ENCODE assay signal across 15 cellular contexts in the genomic region with DNA sequence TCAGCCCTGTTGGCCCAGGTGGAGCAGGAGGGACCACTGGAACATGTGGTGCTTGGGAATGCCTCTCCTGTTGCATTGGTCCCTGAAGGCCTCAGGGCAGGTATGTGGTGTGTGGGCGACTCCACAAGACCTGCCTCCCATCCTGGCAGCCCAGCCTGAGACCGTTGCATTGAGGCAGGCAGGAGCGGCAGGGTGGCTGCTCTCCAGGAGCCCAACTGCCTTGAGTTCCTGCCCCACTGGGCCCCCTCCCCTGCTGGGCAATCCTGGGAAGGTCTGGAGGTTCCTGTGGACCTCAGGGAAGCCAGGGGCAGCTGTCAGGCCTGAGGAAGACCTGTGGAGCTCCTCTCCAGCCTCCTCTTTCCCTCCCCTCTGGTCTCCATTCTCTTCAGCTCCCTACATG.
"Had no signal": no experiment of that assay in that cellular context is flagged by ENCODE, and none has a peak within 500 bp of the region (broad histone marks: within the 10 kb centered on the region; RNA-seq: fewer than 3 reads in every experiment).

No MANE protein-coding gene starts in this region.

- DNase-seq: activated CD4-positive, CD25-positive, alpha-beta regulatory T cell treated with anti-CD3 and anti-CD28 coated beads, Interleukin-2, amount 50 U/mL, for 72 hours; activated CD8-positive, alpha-beta memory T cell treated with anti-CD3 and anti-CD28 coated beads, Interleukin-2, amount 10 ng/mL, durations not matched to agents 7 days and 5 days; activated effector memory CD4-positive, alpha-beta T cell treated with anti-CD3 and anti-CD28 coated beads, Interleukin-2, amount 50 U/mL, for 16 hours; activated T-cell treated with anti-CD3 and anti-CD28 coated beads, Interleukin-2, amount 50 U/mL, for 4 hours; gastrocnemius medialis; heart left ventricle; immature natural killer cell; stimulated activated naive CD4-positive, alpha-beta T cell; T1000; tibial artery had no signal

- H3K27me3 Mint-ChIP-seq: activated CD8-positive, alpha-beta memory T cell treated with anti-CD3 and anti-CD28 coated beads, Interleukin-2, amount 10 ng/mL, durations not matched to agents 7 days and 5 days had no signal

- H3K4me3 Mint-ChIP-seq: activated CD8-positive, alpha-beta memory T cell treated with anti-CD3 and anti-CD28 coated beads, Interleukin-2, amount 10 ng/mL, durations not matched to agents 7 days and 5 days; activated T-cell treated with anti-CD3 and anti-CD28 coated beads, Interleukin-2, amount 50 U/mL, for 4 hours; immature natural killer cell; neural progenitor cell had no signal

- H3K27ac ChIP-seq: gastrocnemius medialis, heart left ventricle, neural progenitor cell, parathyroid adenoma, tibial artery, vagina had no signal

- H3K9me3 Mint-ChIP-seq: activated T-cell treated with anti-CD3 and anti-CD28 coated beads, Interleukin-2, amount 50 U/mL, for 4 hours; immature natural killer cell; neural progenitor cell had no signal

- H3K4me1 ChIP-seq: gastrocnemius medialis, neural progenitor cell, parathyroid adenoma, tibial artery had no signal

- H3K9ac ChIP-seq: neural progenitor cell, parathyroid adenoma had no signal

- H3K9me3 ChIP-seq: gastrocnemius medialis, heart left ventricle, tibial artery, vagina had no signal

- H3K4me2 ChIP-seq: neural progenitor cell had no signal

- H3K27me3 ChIP-seq: gastrocnemius medialis, heart left ventricle, neural progenitor cell, tibial artery, vagina had no signal

- H3K79me2 ChIP-seq: parathyroid adenoma had no signal

- H3K4me1 Mint-ChIP-seq: activated CD8-positive, alpha-beta memory T cell treated with anti-CD3 and anti-CD28 coated beads, Interleukin-2, amount 10 ng/mL, durations not matched to agents 7 days and 5 days; immature natural killer cell had no signal

- H2AFZ ChIP-seq: neural progenitor cell, parathyroid adenoma had no signal

- ATAC-seq: activated CD8-positive, alpha-beta memory T cell treated with anti-CD3 and anti-CD28 coated beads, Interleukin-2, amount 10 ng/mL, durations not matched to agents 7 days and 5 days; activated T-cell treated with anti-CD3 and anti-CD28 coated beads, Interleukin-2, amount 50 U/mL, for 4 hours; gastrocnemius medialis; heart left ventricle had no signal

- FAIRE-seq: astrocyte had no signal

- H3K4me3 ChIP-seq: gastrocnemius medialis, heart left ventricle, lung, neural progenitor cell, tibial artery, vagina had no signal

- H3K27ac Mint-ChIP-seq: activated CD8-positive, alpha-beta memory T cell treated with anti-CD3 and anti-CD28 coated beads, Interleukin-2, amount 10 ng/mL, durations not matched to agents 7 days and 5 days; neural progenitor cell had no signal
